In the genomic region with DNA sequence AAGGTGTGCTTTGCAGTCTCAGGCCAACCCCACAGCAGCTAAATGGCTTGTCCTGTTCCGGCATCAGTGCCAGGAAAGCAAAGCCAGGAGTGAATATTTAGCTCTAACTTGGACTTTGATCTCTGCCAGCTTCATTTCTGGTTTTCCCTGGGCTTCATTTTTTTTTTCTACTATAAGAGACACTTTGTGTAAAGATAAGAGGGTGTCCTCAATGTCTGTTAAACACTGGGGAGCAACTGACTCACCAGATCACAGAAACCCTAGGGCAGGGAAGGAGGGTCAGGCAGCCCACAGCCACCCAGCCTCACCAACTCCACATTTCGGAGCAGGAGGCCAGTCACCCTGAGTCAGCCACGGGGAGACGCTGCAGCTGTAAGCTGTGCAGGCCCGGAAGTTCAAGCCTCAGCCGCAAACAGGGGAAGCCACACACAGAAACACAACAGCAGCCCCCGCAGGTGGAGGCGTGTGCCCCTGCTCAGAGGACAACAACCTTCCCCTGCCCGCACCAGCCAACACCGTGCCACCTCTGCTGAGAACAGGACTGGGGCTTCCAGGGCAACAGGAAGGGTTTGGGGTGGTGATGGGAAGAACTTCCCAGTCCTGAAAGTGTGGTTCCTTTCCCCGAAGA, we compare ENCODE assay signal across 1 cellular context.
A peak's percentile ranks its signal among the peaks of the same experiment; 100 is the strongest.
TF ChIP-seq lines count a peak whose summit lies in the region.

No MANE protein-coding gene starts in this region.

TF ChIP-seq in HepG2, 621 proteins besides CTCF, POLR2A, EP300 and RAD21 (continued from another document and continues in another):
- TF ChIP-seq, protein P1, sequence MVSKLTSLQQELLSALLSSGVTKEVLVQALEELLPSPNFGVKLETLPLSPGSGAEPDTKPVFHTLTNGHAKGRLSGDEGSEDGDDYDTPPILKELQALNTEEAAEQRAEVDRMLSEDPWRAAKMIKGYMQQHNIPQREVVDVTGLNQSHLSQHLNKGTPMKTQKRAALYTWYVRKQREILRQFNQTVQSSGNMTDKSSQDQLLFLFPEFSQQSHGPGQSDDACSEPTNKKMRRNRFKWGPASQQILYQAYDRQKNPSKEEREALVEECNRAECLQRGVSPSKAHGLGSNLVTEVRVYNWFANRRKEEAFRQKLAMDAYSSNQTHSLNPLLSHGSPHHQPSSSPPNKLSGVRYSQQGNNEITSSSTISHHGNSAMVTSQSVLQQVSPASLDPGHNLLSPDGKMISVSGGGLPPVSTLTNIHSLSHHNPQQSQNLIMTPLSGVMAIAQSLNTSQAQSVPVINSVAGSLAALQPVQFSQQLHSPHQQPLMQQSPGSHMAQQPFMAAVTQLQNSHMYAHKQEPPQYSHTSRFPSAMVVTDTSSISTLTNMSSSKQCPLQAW (CRISPR knock-in tag; IDR thresholded peaks at IDR 0.05): peak; percentile 41; the same call in 1 of the 2 replicates
- TF ChIP-seq FOXA1 (IDR thresholded peaks at IDR 0.05) (no peak), FOXA1 (CRISPR knock-in tag; IDR thresholded peaks at IDR 0.05) (no peak; the same call in 1 of the 2 replicates), ZNF841 (CRISPR knock-in tag; IDR thresholded peaks at IDR 0.05; ENCODE audit: borderline replicate concordance) (no peak), MED13 (CRISPR knock-in tag; IDR thresholded peaks at IDR 0.05) (0 out of 2 replicates have a peak, but pooled peaks have one; percentile 71), KLF11 (CRISPR knock-in tag; IDR thresholded peaks at IDR 0.05) (no peak), NFAT5 (CRISPR knock-in tag; IDR thresholded peaks at IDR 0.05) (0 out of 2 replicates have a peak, but pooled peaks have one; percentile 64), IRF9 (CRISPR knock-in tag; IDR thresholded peaks at IDR 0.05; ENCODE audit: borderline replicate concordance) (no peak), CREM (IDR thresholded peaks at IDR 0.05) (peak; percentile 14; the same call in 1 of the 2 replicates), CREM (CRISPR knock-in tag; IDR thresholded peaks at IDR 0.05) (no peak), MAFG (CRISPR knock-in tag; IDR thresholded peaks at IDR 0.05) (no peak), KDM2A (CRISPR knock-in tag; IDR thresholded peaks at IDR 0.05; ENCODE audit: borderline replicate concordance, low read depth) (peak; percentile 77; the same call in 1 of the 2 replicates), TFDP2 (CRISPR knock-in tag; IDR thresholded peaks at IDR 0.05) (no peak), FLYWCH1 (CRISPR knock-in tag; IDR thresholded peaks at IDR 0.05) (no peak), ZNF670 (CRISPR knock-in tag; IDR thresholded peaks at IDR 0.05; ENCODE audit: borderline replicate concordance) (no peak), ZNF12 (CRISPR knock-in tag; IDR thresholded peaks at IDR 0.05) (peak; percentile 43; the same call in 1 of the 2 replicates), ZSCAN9 (CRISPR knock-in tag; IDR thresholded peaks at IDR 0.05; ENCODE audit: borderline replicate concordance) (peak; percentile 35; the same call in 1 of the 2 replicates), CBFB (CRISPR knock-in tag; IDR thresholded peaks at IDR 0.05) (peak; percentile 80; the same call in 1 of the 2 replicates), ZFP36L1 (CRISPR knock-in tag; IDR thresholded peaks at IDR 0.05) (no peak), JUND (CRISPR knock-in tag; IDR thresholded peaks at IDR 0.05) (no peak), SNAPC5 (CRISPR knock-in tag; IDR thresholded peaks at IDR 0.05; ENCODE audit: borderline replicate concordance) (no peak), PAWR (CRISPR knock-in tag; IDR thresholded peaks at IDR 0.05; ENCODE audit: borderline replicate concordance) (no peak), RFXANK (CRISPR knock-in tag; IDR thresholded peaks at IDR 0.05) (peak; percentile 58; the same call in 1 of the 2 replicates), YEATS4 (CRISPR knock-in tag; IDR thresholded peaks at IDR 0.05; ENCODE audit: borderline replicate concordance) (peak; percentile 83), FOXM1 (CRISPR knock-in tag; IDR thresholded peaks at IDR 0.05) (no peak; the same call in 1 of the 2 replicates), HOXA7 (CRISPR knock-in tag; IDR thresholded peaks at IDR 0.05) (no peak)
- TF ChIP-seq, protein P2, sequence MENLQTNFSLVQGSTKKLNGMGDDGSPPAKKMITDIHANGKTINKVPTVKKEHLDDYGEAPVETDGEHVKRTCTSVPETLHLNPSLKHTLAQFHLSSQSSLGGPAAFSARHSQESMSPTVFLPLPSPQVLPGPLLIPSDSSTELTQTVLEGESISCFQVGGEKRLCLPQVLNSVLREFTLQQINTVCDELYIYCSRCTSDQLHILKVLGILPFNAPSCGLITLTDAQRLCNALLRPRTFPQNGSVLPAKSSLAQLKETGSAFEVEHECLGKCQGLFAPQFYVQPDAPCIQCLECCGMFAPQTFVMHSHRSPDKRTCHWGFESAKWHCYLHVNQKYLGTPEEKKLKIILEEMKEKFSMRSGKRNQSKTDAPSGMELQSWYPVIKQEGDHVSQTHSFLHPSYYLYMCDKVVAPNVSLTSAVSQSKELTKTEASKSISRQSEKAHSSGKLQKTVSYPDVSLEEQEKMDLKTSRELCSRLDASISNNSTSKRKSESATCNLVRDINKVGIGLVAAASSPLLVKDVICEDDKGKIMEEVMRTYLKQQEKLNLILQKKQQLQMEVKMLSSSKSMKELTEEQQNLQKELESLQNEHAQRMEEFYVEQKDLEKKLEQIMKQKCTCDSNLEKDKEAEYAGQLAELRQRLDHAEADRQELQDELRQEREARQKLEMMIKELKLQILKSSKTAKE (CRISPR knock-in tag; IDR thresholded peaks at IDR 0.05; ENCODE audit: borderline replicate concordance): no peak
- TF ChIP-seq, protein P3, sequence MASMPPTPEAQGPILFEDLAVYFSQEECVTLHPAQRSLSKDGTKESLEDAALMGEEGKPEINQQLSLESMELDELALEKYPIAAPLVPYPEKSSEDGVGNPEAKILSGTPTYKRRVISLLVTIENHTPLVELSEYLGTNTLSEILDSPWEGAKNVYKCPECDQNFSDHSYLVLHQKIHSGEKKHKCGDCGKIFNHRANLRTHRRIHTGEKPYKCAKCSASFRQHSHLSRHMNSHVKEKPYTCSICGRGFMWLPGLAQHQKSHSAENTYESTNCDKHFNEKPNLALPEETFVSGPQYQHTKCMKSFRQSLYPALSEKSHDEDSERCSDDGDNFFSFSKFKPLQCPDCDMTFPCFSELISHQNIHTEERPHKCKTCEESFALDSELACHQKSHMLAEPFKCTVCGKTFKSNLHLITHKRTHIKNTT (CRISPR knock-in tag; IDR thresholded peaks at IDR 0.05): 0 out of 2 replicates have a peak, but pooled peaks have one; percentile 63
- TF ChIP-seq, protein P4, sequence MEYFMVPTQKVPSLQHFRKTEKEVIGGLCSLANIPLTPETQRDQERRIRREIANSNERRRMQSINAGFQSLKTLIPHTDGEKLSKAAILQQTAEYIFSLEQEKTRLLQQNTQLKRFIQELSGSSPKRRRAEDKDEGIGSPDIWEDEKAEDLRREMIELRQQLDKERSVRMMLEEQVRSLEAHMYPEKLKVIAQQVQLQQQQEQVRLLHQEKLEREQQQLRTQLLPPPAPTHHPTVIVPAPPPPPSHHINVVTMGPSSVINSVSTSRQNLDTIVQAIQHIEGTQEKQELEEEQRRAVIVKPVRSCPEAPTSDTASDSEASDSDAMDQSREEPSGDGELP (IDR thresholded peaks at IDR 0.05; ENCODE audit: borderline replicate concordance, low read depth): 0 out of 2 replicates have a peak, but pooled peaks have one; percentile 41
- TF ChIP-seq, protein P5, sequence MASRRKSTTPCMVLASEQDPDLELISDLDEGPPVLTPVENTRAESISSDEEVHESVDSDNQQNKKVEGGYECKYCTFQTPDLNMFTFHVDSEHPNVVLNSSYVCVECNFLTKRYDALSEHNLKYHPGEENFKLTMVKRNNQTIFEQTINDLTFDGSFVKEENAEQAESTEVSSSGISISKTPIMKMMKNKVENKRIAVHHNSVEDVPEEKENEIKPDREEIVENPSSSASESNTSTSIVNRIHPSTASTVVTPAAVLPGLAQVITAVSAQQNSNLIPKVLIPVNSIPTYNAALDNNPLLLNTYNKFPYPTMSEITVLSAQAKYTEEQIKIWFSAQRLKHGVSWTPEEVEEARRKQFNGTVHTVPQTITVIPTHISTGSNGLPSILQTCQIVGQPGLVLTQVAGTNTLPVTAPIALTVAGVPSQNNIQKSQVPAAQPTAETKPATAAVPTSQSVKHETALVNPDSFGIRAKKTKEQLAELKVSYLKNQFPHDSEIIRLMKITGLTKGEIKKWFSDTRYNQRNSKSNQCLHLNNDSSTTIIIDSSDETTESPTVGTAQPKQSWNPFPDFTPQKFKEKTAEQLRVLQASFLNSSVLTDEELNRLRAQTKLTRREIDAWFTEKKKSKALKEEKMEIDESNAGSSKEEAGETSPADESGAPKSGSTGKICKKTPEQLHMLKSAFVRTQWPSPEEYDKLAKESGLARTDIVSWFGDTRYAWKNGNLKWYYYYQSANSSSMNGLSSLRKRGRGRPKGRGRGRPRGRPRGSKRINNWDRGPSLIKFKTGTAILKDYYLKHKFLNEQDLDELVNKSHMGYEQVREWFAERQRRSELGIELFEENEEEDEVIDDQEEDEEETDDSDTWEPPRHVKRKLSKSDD (CRISPR knock-in tag; IDR thresholded peaks at IDR 0.05; ENCODE audit: low read depth): no peak
- TF ChIP-seq, protein P6, sequence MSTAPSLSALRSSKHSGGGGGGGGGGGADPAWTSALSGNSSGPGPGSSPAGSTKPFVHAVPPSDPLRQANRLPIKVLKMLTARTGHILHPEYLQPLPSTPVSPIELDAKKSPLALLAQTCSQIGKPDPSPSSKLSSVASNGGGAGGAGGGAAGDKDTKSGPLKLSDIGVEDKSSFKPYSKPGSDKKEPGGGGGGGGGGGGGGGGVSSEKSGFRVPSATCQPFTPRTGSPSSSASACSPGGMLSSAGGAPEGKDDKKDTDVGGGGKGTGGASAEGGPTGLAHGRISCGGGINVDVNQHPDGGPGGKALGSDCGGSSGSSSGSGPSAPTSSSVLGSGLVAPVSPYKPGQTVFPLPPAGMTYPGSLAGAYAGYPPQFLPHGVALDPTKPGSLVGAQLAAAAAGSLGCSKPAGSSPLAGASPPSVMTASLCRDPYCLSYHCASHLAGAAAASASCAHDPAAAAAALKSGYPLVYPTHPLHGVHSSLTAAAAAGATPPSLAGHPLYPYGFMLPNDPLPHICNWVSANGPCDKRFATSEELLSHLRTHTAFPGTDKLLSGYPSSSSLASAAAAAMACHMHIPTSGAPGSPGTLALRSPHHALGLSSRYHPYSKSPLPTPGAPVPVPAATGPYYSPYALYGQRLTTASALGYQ (CRISPR knock-in tag; IDR thresholded peaks at IDR 0.05): no peak
